9 cellular contexts compared by ENCODE assay signal in genomic region chr22:39314251-39314971, GRCh38. TPM values are rescaled to one million over a fixed set of nuclear protein-coding genes. Genes with fewer than 3 reads are reported as not detected.
A peak's percentile ranks its signal among the peaks of the same experiment; 100 is the strongest.
DNase-seq lines count a peak whose midpoint lies in the region; ATAC-seq and TF ChIP-seq lines count a peak whose summit lies in the region.
"Had no signal": no experiment of that assay in that cellular context is flagged by ENCODE, and none has a peak within 500 bp of the region (broad histone marks: within the 10 kb centered on the region; RNA-seq: fewer than 3 reads in every experiment).

No MANE protein-coding gene starts in this region.

- H3K4me3 ChIP-seq in A673 (ENCODE audit: low read depth, low read length, poor library complexity, severe bottlenecking), result no peak overlapping the region
- no peak overlapping the region for H3K4me3 ChIP-seq in right atrium auricular region

- CTCF ChIA-PET in A673 (lab: Charles Lee), result no interaction called here

- intact Hi-C loops in A673 (cut with micrococcal nuclease; ENCODE audit: unreplicated experiment), result loop anchor here (10.0 kb wide), 1 partner anchor 310 kb away; no protein-coding TSS in a partner anchor

- no TSS peak for BruUV-seq in A673 (replicated peaks; lab: Mats Ljungman, UMichigan)

- H3K36me3 ChIP-seq in A673 (ENCODE audit: insufficient read depth, low read length, poor library complexity, severe bottlenecking), result peaks cover 76% of the 10 kb centered on the region
- peaks cover 69% of the 10 kb centered on the region for H3K36me3 ChIP-seq in right atrium auricular region

- H3K9me3 ChIP-seq in A673 (ENCODE audit: low read depth, low read length, poor library complexity, severe bottlenecking) (no peaks in the 10 kb centered on the region), right atrium auricular region (no peaks in the 10 kb centered on the region)

- DNase-seq in A673 (ENCODE audit: low spot score) (no peak), right atrium auricular region (ENCODE audit: low spot score) (no peak), T-helper 9 cell (no peak), cerebellar nuclear complex (lab: John Stamatoyannopoulos, UW) (no peak), hypothalamus (lab: John Stamatoyannopoulos, UW) (no peak)
- DNase-seq in activated CD8-positive, alpha-beta memory T cell treated with anti-CD3 and anti-CD28 coated beads, Interleukin-2, amount 50 U/mL, for 48 hours, result peak; percentile 71
- DNase-seq in activated naive CD4-positive, alpha-beta T cell (lab: John Stamatoyannopoulos, UW), result no peak
- DNase-seq: effector memory CD4-positive, alpha-beta T cell had no signal

- H3K27me3 ChIP-seq in A673 (replicated peaks; ENCODE audit: insufficient read depth, low read depth, low read length, poor library complexity), result no peaks in the 10 kb centered on the region
- H3K27me3 ChIP-seq in right atrium auricular region, result no peaks in the 10 kb centered on the region

- H3K4me1 ChIP-seq in A673 (ENCODE audit: insufficient read depth, low read length, poor library complexity, severe bottlenecking) (peaks cover 33% of the 10 kb centered on the region), right atrium auricular region (peaks cover 0 to 71% of the 10 kb centered on the region in 2 donors)

- TF ChIP-seq POLR2A in GM18505 (IDR thresholded peaks at IDR 0.05; ENCODE audit: borderline replicate concordance, extremely low read depth, insufficient read depth, insufficient read length), result peak; percentile 52

- H3K27ac ChIP-seq in A673 (ENCODE audit: low read depth, low read length, poor library complexity, severe bottlenecking), result peak overlapping the region; percentile 43
- peak overlapping the region; percentile 75 to 99 for H3K27ac ChIP-seq in right atrium auricular region

- POLR2A ChIA-PET in A673 (lab: Charles Lee; ENCODE audit: low non-redundant PET), result interaction anchor here (0.6 kb wide), 1 partner anchor 339 kb away, joined by 5 read pairs; no protein-coding TSS in a partner anchor

- no peak for ATAC-seq in GM18505 (IDR thresholded peaks at IDR 0.05; ENCODE audit: unreplicated experiment)

- TF ChIP-seq CTCF in A673 (conservative IDR thresholded peaks at IDR 0.05; ENCODE audit: low read depth, low read length) (no peak), right atrium auricular region (IDR thresholded peaks at IDR 0.05) (no peak)

RNA-seq across cellular contexts. Expression of gene RPL3, which starts 5.0 kb away (rescaled TPM):
- total RNA-seq in A673 (2021) (1,117 and 1,141 TPM in 2 replicates), right atrium auricular region (1,000 to 10,000 TPM in 1 of 2 donors, 100 to 1,000 TPM in 1; 440 to 1,190 TPM)

RNA-seq across cellular contexts. Expression of gene SYNGR1, which starts 35.4 kb away (rescaled TPM):
- total RNA-seq in A673 (2021) (31.7 and 36.7 TPM in 2 replicates), right atrium auricular region (10 to 100 TPM; 29.4 to 29.5 TPM)
